Comparison of ENCODE assay signal across 1 cellular context in genomic region chr1:26474824-26475223, GRCh38.
TF ChIP-seq lines count a peak whose summit lies in the region.

No MANE protein-coding gene starts in this region.

TF ChIP-seq in GM23338, 12 proteins besides CTCF, POLR2A, EP300 and RAD21 (continued from another document):
- TF ChIP-seq ZNF462 (CRISPR knock-in tag; IDR thresholded peaks at IDR 0.05): no peak
- TF ChIP-seq STAT1 (IDR thresholded peaks at IDR 0.05; ENCODE audit: unreplicated experiment): no peak
- no peak for TF ChIP-seq POLR2AphosphoS5 (IDR thresholded peaks at IDR 0.05; ENCODE audit: low read depth)
- TF ChIP-seq CREB1 (CRISPR knock-in tag; IDR thresholded peaks at IDR 0.05; ENCODE audit: low read depth): no peak
- TF ChIP-seq EZH2phosphoT487 (IDR thresholded peaks at IDR 0.05; ENCODE audit: unreplicated experiment): no peak
- no peak for TF ChIP-seq ZNF114 (CRISPR knock-in tag; IDR thresholded peaks at IDR 0.05)
- TF ChIP-seq EZH2 (IDR thresholded peaks at IDR 0.05; ENCODE audit: low read depth, unreplicated experiment): no peak
- TF ChIP-seq ZNF331 (CRISPR knock-in tag; IDR thresholded peaks at IDR 0.05; ENCODE audit: low read depth): no peak
- no peak for TF ChIP-seq REST (IDR thresholded peaks at IDR 0.05; ENCODE audit: unreplicated experiment)
- TF ChIP-seq JUNB (IDR thresholded peaks at IDR 0.05; ENCODE audit: unreplicated experiment): no peak
